Comparison of ENCODE assay signal across 20 cellular contexts in genomic region chr12:81705586-81705985, GRCh38. TPM values are rescaled to one million over a fixed set of nuclear protein-coding genes. Genes with fewer than 3 reads are reported as not detected.
"Had no signal": no experiment of that assay in that cellular context is flagged by ENCODE, and none has a peak within 500 bp of the region (broad histone marks: within the 10 kb centered on the region; RNA-seq: fewer than 3 reads in every experiment).

No MANE protein-coding gene starts in this region.

- ATAC-seq: foreskin keratinocyte; left colon; naive thymus-derived CD4-positive, alpha-beta T cell; psoas muscle; sciatic nerve had no signal

- H3K27ac Mint-ChIP-seq: nephron progenitor cell had no signal

- H3K4me1 Mint-ChIP-seq: naive thymus-derived CD4-positive, alpha-beta T cell; nephron progenitor cell had no signal

- H3K4me3 Mint-ChIP-seq: naive thymus-derived CD4-positive, alpha-beta T cell; nephron progenitor cell had no signal

- H3K36me3 Mint-ChIP-seq: naive thymus-derived CD4-positive, alpha-beta T cell had no signal

- DNase-seq: effector memory CD4-positive, alpha-beta T cell; kidney; left colon; mesendoderm; naive thymus-derived CD4-positive, alpha-beta T cell; nephron progenitor cell; psoas muscle; retina; spleen; stimulated activated CD4-positive, alpha-beta T cell treated with anti-CD3 and anti-CD28 coated beads, Interleukin-15, amount 100 ng/mL, for 24 hours; stimulated activated CD4-positive, alpha-beta T cell treated with anti-CD3 and anti-CD28 coated beads, Interleukin-1b, Interleukin-23, amount 100 ng/mL, for 48 hours; stimulated activated CD4-positive, alpha-beta T cell treated with anti-CD3 and anti-CD28 coated beads, Interleukin-4, amount 100 ng/mL, for 24 hours; stimulated activated naive CD4-positive, alpha-beta T cell; stomach; trophoblast cell; uterus had no signal

- H3K4me3 ChIP-seq: esophagus muscularis mucosa, psoas muscle, spleen, stomach, uterus had no signal

RNA-seq across cellular contexts. Expression of gene PPFIA2, which starts 53.6 kb away (rescaled TPM):
- total RNA-seq: foreskin keratinocyte; lung microvascular endothelial cell; naive thymus-derived CD4-positive, alpha-beta T cell had no signal
- polyA plus RNA-seq: foreskin keratinocyte; naive thymus-derived CD4-positive, alpha-beta T cell had no signal
